ENCODE assay signal across 16 cellular contexts in the genomic region with DNA sequence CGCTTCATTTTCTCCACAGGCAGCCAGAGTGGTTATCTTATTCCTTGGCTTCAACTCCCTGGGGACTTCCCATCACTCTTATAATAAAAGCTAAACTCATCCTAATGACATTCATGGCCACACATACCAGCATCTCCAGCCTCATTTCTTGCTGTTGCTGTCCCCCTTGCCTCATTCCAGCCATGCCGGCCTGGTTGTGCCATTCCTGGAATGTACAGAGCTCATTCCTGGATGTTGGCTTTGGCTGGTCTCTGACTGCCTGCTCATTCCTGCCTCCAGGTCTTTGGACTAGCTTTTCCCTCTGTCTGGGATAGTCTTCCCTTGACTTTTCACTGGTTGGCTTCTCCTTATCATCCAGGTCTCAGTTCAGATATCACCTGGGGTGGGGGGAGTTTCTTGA. TPM values are rescaled to one million over a fixed set of nuclear protein-coding genes. Genes with fewer than 3 reads are reported as not detected.
DNase-seq lines count a peak whose midpoint lies in the region; ATAC-seq, FAIRE-seq and TF ChIP-seq lines count a peak whose summit lies in the region.
"Had no signal": no experiment of that assay in that cellular context is flagged by ENCODE, and none has a peak within 500 bp of the region (broad histone marks: within the 10 kb centered on the region; RNA-seq: fewer than 3 reads in every experiment).

No MANE protein-coding gene starts in this region.

- 43% methylated on average over 2 of the region's 2 CpGs for WGBS in mammary epithelial cell (ENCODE audit: low coverage, missing lambda C conversion rate)
- no CpG with 5 or more reads among the region's 2 CpGs for WGBS in mesendoderm (ENCODE audit: extremely low coverage, insufficient coverage, low lambda C conversion rate)

- peaks cover 27% of the 10 kb centered on the region for H3K4me1 ChIP-seq in mammary epithelial cell (ENCODE audit: insufficient read depth, low read length)
- H3K4me1 ChIP-seq in mesendoderm (ENCODE audit: control insufficient read depth, low read depth, low read length), result peaks cover 7% of the 10 kb centered on the region
- peaks cover 0 to 81% (median 60%) of the 10 kb centered on the region in 4 donors for H3K4me1 ChIP-seq in tibial artery
- H3K4me1 ChIP-seq: SJCRH30 had no signal

- dilution Hi-C loops in mammary epithelial cell (cut with HindIII; ENCODE audit: low sequenced_read_pairs), result no loop called here

- H2AK5ac ChIP-seq in mesendoderm (ENCODE audit: low read length), result no peak overlapping the region

- H2BK15ac ChIP-seq in mesendoderm (replicated peaks; ENCODE audit: low read depth), result no peak overlapping the region

- H3K79me1 ChIP-seq in mesendoderm (ENCODE audit: low read length), result peaks cover 8% of the 10 kb centered on the region

- H3K27ac ChIP-seq in mammary epithelial cell (ENCODE audit: insufficient read depth, low read depth, low read length) (no peak overlapping the region), mesendoderm (ENCODE audit: low read depth, low read length) (peak overlapping the region; percentile 60), tibial artery (peak overlapping the region; percentile 60 to 95)
- H3K27ac ChIP-seq: ovary, SJCRH30, upper lobe of right lung had no signal

- no peak for FAIRE-seq in RCC 7860 (lab: Jason Lieb, UNC)

- H3K9ac ChIP-seq in mammary epithelial cell (ENCODE audit: insufficient read depth, low read length), result no peak overlapping the region
- H3K9ac ChIP-seq in mesendoderm (ENCODE audit: low read length), result no peak overlapping the region

- no peak overlapping the region for H3K27ac Mint-ChIP-seq in MCF 10A (ENCODE audit: low read depth, unreplicated experiment)
- no peak overlapping the region for H3K27ac Mint-ChIP-seq in activated T-helper 17 cell treated with anti-CD3 and anti-CD28 coated beads, Interleukin-2, amount 50 U/mL, for 72 hours
- H3K27ac Mint-ChIP-seq: activated B cell treated with CpG ODN at 0.5 μM for 24 hours, H9 had no signal

- H3K9me3 ChIP-seq in mammary epithelial cell (replicated peaks; ENCODE audit: insufficient read depth, low read length) (no peaks in the 10 kb centered on the region), tibial artery (no peaks in the 10 kb centered on the region)
- H3K9me3 ChIP-seq: ovary, SJCRH30, upper lobe of right lung had no signal

- H3K36me3 ChIP-seq in mammary epithelial cell (ENCODE audit: insufficient read depth, low read length), result no peaks in the 10 kb centered on the region
- no peaks in the 10 kb centered on the region for H3K36me3 ChIP-seq in mesendoderm (ENCODE audit: control insufficient read depth, insufficient read depth, low read length)
- peaks cover 0 to under 1% (median 0%) of the 10 kb centered on the region in 3 donors for H3K36me3 ChIP-seq in tibial artery
- H3K36me3 ChIP-seq: ovary, SJCRH30, upper lobe of right lung had no signal

- BruUV-seq in MCF 10A (replicated peaks; lab: Mats Ljungman, UMichigan) (no TSS peak), mammary epithelial cell (replicated peaks; lab: Mats Ljungman, UMichigan) (no TSS peak)

- no peaks in the 10 kb centered on the region for H3K4me1 Mint-ChIP-seq in MCF 10A (ENCODE audit: insufficient read depth, unreplicated experiment)
- peaks cover 4% of the 10 kb centered on the region for H3K4me1 Mint-ChIP-seq in activated T-helper 17 cell treated with anti-CD3 and anti-CD28 coated beads, Interleukin-2, amount 50 U/mL, for 72 hours

- peak overlapping the region; percentile 60 for H3K56ac ChIP-seq in mesendoderm (ENCODE audit: low read length)

- H3K79me2 ChIP-seq in mammary epithelial cell (ENCODE audit: insufficient read depth, low read length), result peaks cover 25% of the 10 kb centered on the region
- H3K79me2 ChIP-seq in mesendoderm (ENCODE audit: control insufficient read depth, insufficient read depth, low read length), result peaks cover 9% of the 10 kb centered on the region

- H3K4me2 ChIP-seq in mammary epithelial cell (ENCODE audit: insufficient read depth, low read depth, low read length) (no peak overlapping the region), mesendoderm (ENCODE audit: low read length) (no peak overlapping the region)

- no peak for TF ChIP-seq CTCF in MCF 10A (IDR thresholded peaks at IDR 0.05; ENCODE audit: unreplicated experiment)
- TF ChIP-seq CTCF in mammary epithelial cell (conservative IDR thresholded peaks at IDR 0.05 in 1 of 2, IDR thresholded peaks at IDR 0.05 in 1 of 2; ENCODE audit: extremely low read depth in 1 of 2, insufficient read depth in 1 of 2, low read depth in 1 of 2, low read length in 2 of 2), result no peak
- TF ChIP-seq CTCF in tibial artery (IDR thresholded peaks at IDR 0.05), result peak in 1 of 2 experiments; percentile 35

- H3K36me3 Mint-ChIP-seq in MCF 10A (ENCODE audit: insufficient read depth, unreplicated experiment), result peaks cover 8% of the 10 kb centered on the region
- H3K36me3 Mint-ChIP-seq in activated T-helper 17 cell treated with anti-CD3 and anti-CD28 coated beads, Interleukin-2, amount 50 U/mL, for 72 hours (ENCODE audit: low read depth), result peaks cover 11% of the 10 kb centered on the region

- no peak for DNase-seq in MCF 10A (ENCODE audit: unreplicated experiment)
- no peak for DNase-seq in mammary epithelial cell
- peak; percentile 40 for DNase-seq in mesendoderm
- peak in 1 of 2 donors; percentile 67 for DNase-seq in tibial artery
- no peak for DNase-seq in RCC 7860 (ENCODE audit: low spot score)
- no peak for DNase-seq in HuH-7 (ENCODE audit: low spot score)
- DNase-seq in NK-92 treated with Interleukin-12 subunit alpha and Interleukin-12 subunit beta, amount 100 ng/mL, for 24 hours (lab: John Stamatoyannopoulos, UW), result no peak
- DNase-seq: activated B cell treated with CpG ODN at 0.5 μM for 24 hours, H9, head of caudate nucleus, NCI-H2029, ovary, SJCRH30, upper lobe of right lung had no signal

- H4K5ac ChIP-seq in mesendoderm (ENCODE audit: low read length), result no peak overlapping the region

- H3K9me3 Mint-ChIP-seq in MCF 10A (ENCODE audit: unreplicated experiment), result no peaks in the 10 kb centered on the region
- no peaks in the 10 kb centered on the region for H3K9me3 Mint-ChIP-seq in activated T-helper 17 cell treated with anti-CD3 and anti-CD28 coated beads, Interleukin-2, amount 50 U/mL, for 72 hours
- H3K9me3 Mint-ChIP-seq: activated B cell treated with CpG ODN at 0.5 μM for 24 hours, H9 had no signal

- in situ Hi-C loops in mammary epithelial cell (cut with MboI; ENCODE audit: low sequenced_read_pairs in 2 of 2), result no loop called here

- peak overlapping the region; percentile 63 for H2BK5ac ChIP-seq in mesendoderm (ENCODE audit: low read length)

- H3K27me3 ChIP-seq in mammary epithelial cell (ENCODE audit: insufficient read depth, low read length), result no peaks in the 10 kb centered on the region
- H3K27me3 ChIP-seq in mesendoderm (ENCODE audit: insufficient read depth, low read length, poor library complexity), result no peaks in the 10 kb centered on the region
- no peaks in the 10 kb centered on the region for H3K27me3 ChIP-seq in tibial artery
- H3K27me3 ChIP-seq: ovary, upper lobe of right lung had no signal

- CTCF ChIA-PET in MCF 10A (lab: Yijun Ruan, JAX), result interaction anchor here (1.0 to 1.5 kb wide), 3 partner anchors 18 to 317 kb away, joined by 3 to 5 read pairs (median 3); no protein-coding TSS in a partner anchor
- CTCF ChIA-PET in mammary epithelial cell (lab: Charles Lee; ENCODE audit: low non-redundant PET), result no interaction called here

- H3K4me3 ChIP-seq in mammary epithelial cell (replicated peaks in 1 of 3; ENCODE audit: insufficient read depth in 1 of 3, low read depth in 2 of 3, low read length in 3 of 3) (no peak overlapping the region), mesendoderm (ENCODE audit: low read length) (no peak overlapping the region), tibial artery (no peak overlapping the region)
- H3K4me3 ChIP-seq: ovary, SJCRH30, upper lobe of right lung had no signal

- no peak overlapping the region for H2BK120ac ChIP-seq in mesendoderm (ENCODE audit: low read depth, low read length)

- H2AFZ ChIP-seq in mammary epithelial cell (ENCODE audit: low read depth, low read length), result no peak overlapping the region

- intact Hi-C loops in MCF 10A (cut with micrococcal nuclease), result no loop called here
- intact Hi-C loops in mammary epithelial cell (cut with micrococcal nuclease), result no loop called here
- intact Hi-C loops in tibial artery (cut with DNase I; ENCODE audit: low total_unique reads), result no loop called here

- H3K27me3 Mint-ChIP-seq in MCF 10A (ENCODE audit: insufficient read depth, unreplicated experiment), result no peaks in the 10 kb centered on the region
- no peaks in the 10 kb centered on the region for H3K27me3 Mint-ChIP-seq in activated T-helper 17 cell treated with anti-CD3 and anti-CD28 coated beads, Interleukin-2, amount 50 U/mL, for 72 hours
- H3K27me3 Mint-ChIP-seq: activated B cell treated with CpG ODN at 0.5 μM for 24 hours had no signal

- no peak overlapping the region for H3K18ac ChIP-seq in mesendoderm (ENCODE audit: low read length)

- peak overlapping the region; percentile 4 for H3K4me3 Mint-ChIP-seq in MCF 10A (ENCODE audit: unreplicated experiment)
- peak overlapping the region; percentile 93 for H3K4me3 Mint-ChIP-seq in activated T-helper 17 cell treated with anti-CD3 and anti-CD28 coated beads, Interleukin-2, amount 50 U/mL, for 72 hours

- POLR2A ChIA-PET in MCF 10A (lab: Yijun Ruan, JAX), result interaction anchor here (0.7 to 2.7 kb wide), 3 partner anchors 9 to 660 kb away, joined by 3 to 9 read pairs (median 3); no protein-coding TSS in a partner anchor

- H4K8ac ChIP-seq in mesendoderm (ENCODE audit: low read depth, low read length), result no peak overlapping the region

- H3K4ac ChIP-seq in mesendoderm (ENCODE audit: low read depth, low read length), result no peak overlapping the region

- ATAC-seq in activated T-helper 17 cell treated with anti-CD3 and anti-CD28 coated beads, Interleukin-2, amount 50 U/mL, for 72 hours (replicated peaks), result no peak
- ATAC-seq: upper lobe of right lung had no signal

- H3K23ac ChIP-seq in mesendoderm (ENCODE audit: low read length), result no peak overlapping the region

- no peaks in the 10 kb centered on the region for H4K20me1 ChIP-seq in mammary epithelial cell (ENCODE audit: insufficient read depth, low read length)

RNA-seq across cellular contexts. Expression of a gene that starts 2.4 kb away (rescaled TPM):
- total RNA-seq in MCF 10A (2022), result 56.7 and 61.1 TPM in 2 replicates
- total RNA-seq in mammary epithelial cell, result 10 to 100 TPM; 58.6 to 78.0 TPM
- 106 TPM for polyA plus RNA-seq in mammary epithelial cell
- polyA minus RNA-seq in mammary epithelial cell, result 81.6 TPM
- 10 to 100 TPM; 32.7 to 51.5 TPM for total RNA-seq in activated T-helper 17 cell treated with anti-CD3 and anti-CD28 coated beads, Interleukin-2, amount 50 U/mL, for 72 hours
- polyA plus RNA-seq in mesendoderm (2013, experiment 1 of 2), result 48.7 TPM
- polyA plus RNA-seq in mesendoderm (2013, experiment 2 of 2), result 49.2 TPM

RNA-seq across cellular contexts. Expression of a gene that starts 29.6 kb away (rescaled TPM):
- total RNA-seq in MCF 10A (2022) (not detected in 2 replicates), mammary epithelial cell (not detected)
- polyA plus RNA-seq in mammary epithelial cell, result not detected
- polyA minus RNA-seq in mammary epithelial cell, result not detected
- total RNA-seq in activated T-helper 17 cell treated with anti-CD3 and anti-CD28 coated beads, Interleukin-2, amount 50 U/mL, for 72 hours, result not detected
- 0.04 TPM for polyA plus RNA-seq in mesendoderm (2013, experiment 1 of 2)
- 0.04 TPM for polyA plus RNA-seq in mesendoderm (2013, experiment 2 of 2)
- total RNA-seq: activated B cell treated with CpG ODN at 0.5 μM for 24 hours, Daoy, H9, ovary, SJCRH30, upper lobe of right lung had no signal
- polyA plus RNA-seq: ovary had no signal

RNA-seq across cellular contexts. Expression of a gene that starts 56.7 kb away (rescaled TPM):
- 42.1 and 49.1 TPM in 2 replicates for total RNA-seq in MCF 10A (2022)
- total RNA-seq in mammary epithelial cell, result 100 to 1,000 TPM; 121 to 146 TPM
- polyA plus RNA-seq in mammary epithelial cell, result 32.8 TPM
- 57.1 TPM for polyA minus RNA-seq in mammary epithelial cell
- not detected for total RNA-seq in activated T-helper 17 cell treated with anti-CD3 and anti-CD28 coated beads, Interleukin-2, amount 50 U/mL, for 72 hours
- 3.3 TPM for polyA plus RNA-seq in mesendoderm (2013, experiment 1 of 2)
- polyA plus RNA-seq in mesendoderm (2013, experiment 2 of 2), result 3.5 TPM

Comparison
In these comparisons a context has a peak if more than half of its experiments do, and no peak if none do; other contexts are left out.
1. RNA of a gene that starts 56.7 kb away (total RNA-seq): 121 to 146 TPM in mammary epithelial cell and 42.1 to 49.1 TPM in MCF 10A; not detected in activated T-helper 17 cell treated with anti-CD3 and anti-CD28 coated beads, Interleukin-2, amount 50 U/mL, for 72 hours; every median in the first group is over 10 times any median in the second.